10 cellular contexts compared by ENCODE assay signal in the genomic region with DNA sequence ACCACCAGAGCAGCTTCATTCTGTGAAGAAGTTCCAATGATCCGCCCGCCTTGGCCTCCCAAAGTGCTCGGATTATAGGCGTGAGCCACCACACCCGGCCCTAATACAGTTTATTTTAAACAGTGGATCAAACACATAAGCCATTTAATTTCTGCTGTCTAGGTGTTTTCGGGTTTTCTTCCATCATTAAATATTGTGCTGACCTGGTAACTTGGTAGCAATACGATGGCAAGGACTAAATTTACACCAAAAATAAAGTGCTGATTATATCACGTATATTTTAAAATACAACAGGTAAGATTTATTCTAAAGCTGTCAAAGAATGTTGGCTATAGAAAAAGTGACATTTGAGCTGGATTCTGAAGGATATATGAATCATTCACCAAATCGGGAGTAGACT. TPM values are rescaled to one million over a fixed set of nuclear protein-coding genes. Genes with fewer than 3 reads are reported as not detected.
DNase-seq lines count a peak whose midpoint lies in the region; ATAC-seq lines count a peak whose summit lies in the region.
"Had no signal": no experiment of that assay in that cellular context is flagged by ENCODE, and none has a peak within 500 bp of the region (broad histone marks: within the 10 kb centered on the region; RNA-seq: fewer than 3 reads in every experiment).

No MANE protein-coding gene starts in this region.

- ATAC-seq in stimulated activated naive CD8-positive, alpha-beta T cell treated with anti-CD3 and anti-CD28 coated beads, Interleukin-15, amount 100 ng/mL, for 72 hours, result no peak
- ATAC-seq in HG02642 (IDR thresholded peaks at IDR 0.05; ENCODE audit: poor library complexity, unreplicated experiment), result no peak
- no peak for ATAC-seq in HG03196 (IDR thresholded peaks at IDR 0.05; ENCODE audit: unreplicated experiment)

- H3K9me3 Mint-ChIP-seq in T-helper 1 cell treated with Interleukin-12 subunit alpha and Interleukin-12 subunit beta and Interleukin-4 antibody, amounts not matched to agents 30 μg/mL and 1 μg/mL, for 36 hours, result peaks cover 5% of the 10 kb centered on the region
- peaks cover 4% of the 10 kb centered on the region for H3K9me3 Mint-ChIP-seq in activated T-helper 1 cell treated with anti-CD3 and anti-CD28 coated beads, Interleukin-12 subunit alpha, Interleukin-12 subunit beta, Interleukin-2, Interleukin-4 antibody, amounts not matched to agents 30 ng/mL and 10 ng/mL and 1 ng/mL, durations not matched to agents 14 hours and 24 hours and 36 hours
- H3K9me3 Mint-ChIP-seq in stimulated activated naive CD8-positive, alpha-beta T cell treated with anti-CD3 and anti-CD28 coated beads, Interleukin-15, amount 100 ng/mL, for 72 hours, result peaks cover 4 to 6% of the 10 kb centered on the region in 2 donors

- DNase-seq in T-helper 1 cell, result no peak
- DNase-seq in activated T-helper 1 cell treated with anti-CD3 and anti-CD28 coated beads, Interleukin-12 subunit alpha, Interleukin-12 subunit beta, Interleukin-2, Interleukin-4 antibody, amounts not matched to agents 30 ng/mL and 10 ng/mL and 1 ng/mL, durations not matched to agents 14 hours and 24 hours and 36 hours (ENCODE audit: low spot score), result no peak
- no peak for DNase-seq in stimulated activated naive CD8-positive, alpha-beta T cell treated with anti-CD3 and anti-CD28 coated beads, Interleukin-15, amount 100 ng/mL, for 72 hours
- DNase-seq in activated CD4-positive, alpha-beta T cell treated with anti-CD3 and anti-CD28 coated beads for 4 hours, result no peak
- DNase-seq: NCI-H146; stimulated activated CD4-positive, alpha-beta T cell treated with anti-CD3 and anti-CD28 coated beads, Interleukin-12 subunit alpha, Interleukin-12 subunit beta, amount 100 ng/mL, for 4 hours had no signal

- H3K9me3 ChIP-seq in iPS-20b (ENCODE audit: insufficient read depth, low read depth, low read length), result no peaks in the 10 kb centered on the region

- H3K27ac ChIP-seq in iPS-20b (ENCODE audit: low read length), result no peak overlapping the region

- H3K4me1 Mint-ChIP-seq in T-helper 1 cell treated with Interleukin-12 subunit alpha and Interleukin-12 subunit beta and Interleukin-4 antibody, amounts not matched to agents 30 μg/mL and 1 μg/mL, for 36 hours (ENCODE audit: low read depth), result peaks cover 30% of the 10 kb centered on the region
- peaks cover 43% of the 10 kb centered on the region for H3K4me1 Mint-ChIP-seq in activated T-helper 1 cell treated with anti-CD3 and anti-CD28 coated beads, Interleukin-12 subunit alpha, Interleukin-12 subunit beta, Interleukin-2, Interleukin-4 antibody, amounts not matched to agents 30 ng/mL and 10 ng/mL and 1 ng/mL, durations not matched to agents 14 hours and 24 hours and 36 hours (ENCODE audit: low read depth)
- peaks cover 42% of the 10 kb centered on the region for H3K4me1 Mint-ChIP-seq in stimulated activated naive CD8-positive, alpha-beta T cell treated with anti-CD3 and anti-CD28 coated beads, Interleukin-15, amount 100 ng/mL, for 72 hours

- no peaks in the 10 kb centered on the region for H3K27me3 ChIP-seq in iPS-20b (ENCODE audit: insufficient read depth, low read length)

- 0 out of 2 replicates have a peak, but pooled peaks cover 3% of the 10 kb centered on the region for H3K36me3 ChIP-seq in iPS-20b (ENCODE audit: insufficient read depth, low read depth, low read length)

- H3K4me3 ChIP-seq in iPS-20b (ENCODE audit: low read length), result peak overlapping the region; percentile 74

- intact Hi-C loops in activated T-helper 1 cell treated with anti-CD3 and anti-CD28 coated beads, Interleukin-12 subunit alpha, Interleukin-12 subunit beta, Interleukin-2, Interleukin-4 antibody, amounts not matched to agents 30 ng/mL and 10 ng/mL and 1 ng/mL, durations not matched to agents 14 hours and 24 hours and 36 hours (cut with micrococcal nuclease), result no loop called here

- peak overlapping the region; percentile 89 for H3K27ac Mint-ChIP-seq in T-helper 1 cell treated with Interleukin-12 subunit alpha and Interleukin-12 subunit beta and Interleukin-4 antibody, amounts not matched to agents 30 μg/mL and 1 μg/mL, for 36 hours
- H3K27ac Mint-ChIP-seq in activated T-helper 1 cell treated with anti-CD3 and anti-CD28 coated beads, Interleukin-12 subunit alpha, Interleukin-12 subunit beta, Interleukin-2, Interleukin-4 antibody, amounts not matched to agents 30 ng/mL and 10 ng/mL and 1 ng/mL, durations not matched to agents 14 hours and 24 hours and 36 hours, result peak overlapping the region; percentile 90
- peak overlapping the region in 1 of 2 donors; percentile 99 for H3K27ac Mint-ChIP-seq in stimulated activated naive CD8-positive, alpha-beta T cell treated with anti-CD3 and anti-CD28 coated beads, Interleukin-15, amount 100 ng/mL, for 72 hours

- H3K4me3 Mint-ChIP-seq in T-helper 1 cell treated with Interleukin-12 subunit alpha and Interleukin-12 subunit beta and Interleukin-4 antibody, amounts not matched to agents 30 μg/mL and 1 μg/mL, for 36 hours, result peak overlapping the region; percentile 96
- peak overlapping the region; percentile 98 for H3K4me3 Mint-ChIP-seq in activated T-helper 1 cell treated with anti-CD3 and anti-CD28 coated beads, Interleukin-12 subunit alpha, Interleukin-12 subunit beta, Interleukin-2, Interleukin-4 antibody, amounts not matched to agents 30 ng/mL and 10 ng/mL and 1 ng/mL, durations not matched to agents 14 hours and 24 hours and 36 hours
- peak overlapping the region; percentile 90 to 94 for H3K4me3 Mint-ChIP-seq in stimulated activated naive CD8-positive, alpha-beta T cell treated with anti-CD3 and anti-CD28 coated beads, Interleukin-15, amount 100 ng/mL, for 72 hours

- H3K36me3 Mint-ChIP-seq in T-helper 1 cell treated with Interleukin-12 subunit alpha and Interleukin-12 subunit beta and Interleukin-4 antibody, amounts not matched to agents 30 μg/mL and 1 μg/mL, for 36 hours (ENCODE audit: low read depth), result peaks cover 8% of the 10 kb centered on the region
- peaks cover 10% of the 10 kb centered on the region for H3K36me3 Mint-ChIP-seq in activated T-helper 1 cell treated with anti-CD3 and anti-CD28 coated beads, Interleukin-12 subunit alpha, Interleukin-12 subunit beta, Interleukin-2, Interleukin-4 antibody, amounts not matched to agents 30 ng/mL and 10 ng/mL and 1 ng/mL, durations not matched to agents 14 hours and 24 hours and 36 hours (ENCODE audit: low read depth)

- H3K9ac ChIP-seq in iPS-20b (ENCODE audit: low read depth, low read length), result peak overlapping the region; percentile 88; the same call in 1 of the 2 replicates

- H3K4me1 ChIP-seq in iPS-20b (ENCODE audit: insufficient read depth, low read length), result peaks cover 28% of the 10 kb centered on the region

- H3K27me3 Mint-ChIP-seq in T-helper 1 cell treated with Interleukin-12 subunit alpha and Interleukin-12 subunit beta and Interleukin-4 antibody, amounts not matched to agents 30 μg/mL and 1 μg/mL, for 36 hours (ENCODE audit: low read depth), result peaks cover 5% of the 10 kb centered on the region
- peaks cover 5% of the 10 kb centered on the region for H3K27me3 Mint-ChIP-seq in activated T-helper 1 cell treated with anti-CD3 and anti-CD28 coated beads, Interleukin-12 subunit alpha, Interleukin-12 subunit beta, Interleukin-2, Interleukin-4 antibody, amounts not matched to agents 30 ng/mL and 10 ng/mL and 1 ng/mL, durations not matched to agents 14 hours and 24 hours and 36 hours (ENCODE audit: insufficient read depth)
- H3K27me3 Mint-ChIP-seq in stimulated activated naive CD8-positive, alpha-beta T cell treated with anti-CD3 and anti-CD28 coated beads, Interleukin-15, amount 100 ng/mL, for 72 hours, result peaks cover 3% of the 10 kb centered on the region

RNA-seq across cellular contexts. Expression of a gene that starts 1.3 kb away (rescaled TPM):
- 64.2 and 65.6 TPM in 2 replicates for total RNA-seq in activated T-helper 1 cell treated with anti-CD3 and anti-CD28 coated beads, Interleukin-12 subunit alpha, Interleukin-12 subunit beta, Interleukin-2, Interleukin-4 antibody, amounts not matched to agents 30 ng/mL and 10 ng/mL and 1 ng/mL, durations not matched to agents 14 hours and 24 hours and 36 hours

RNA-seq across cellular contexts. Expression of a gene that starts 56.1 kb away (rescaled TPM):
- 15.3 and 16.8 TPM in 2 replicates for total RNA-seq in activated T-helper 1 cell treated with anti-CD3 and anti-CD28 coated beads, Interleukin-12 subunit alpha, Interleukin-12 subunit beta, Interleukin-2, Interleukin-4 antibody, amounts not matched to agents 30 ng/mL and 10 ng/mL and 1 ng/mL, durations not matched to agents 14 hours and 24 hours and 36 hours
